Comparison of ENCODE assay signal across 8 cellular contexts in genomic region chr2:54672587-54673456, GRCh38. TPM values are rescaled to one million over a fixed set of nuclear protein-coding genes. Genes with fewer than 3 reads are reported as not detected.
DNase-seq lines count a peak whose midpoint lies in the region; ATAC-seq, FAIRE-seq and TF ChIP-seq lines count a peak whose summit lies in the region.

No MANE protein-coding gene starts in this region.

- WGBS in transverse colon (ENCODE audit: low coverage in 1 of 2), 2 donors = 30 to 39% methylated on average over 6 to 12 of the region's 12 CpGs

- peak overlapping the region; percentile 7; the same call in 1 of the 2 replicates for H3K27ac Mint-ChIP-seq in WTC11

- H3K27me3 Mint-ChIP-seq in WTC11 (ENCODE audit: low read depth) = no peaks in the 10 kb centered on the region

- H3K4me3 ChIP-seq in transverse colon = peak overlapping the region in 1 of 4 donors; percentile 39

- H3K4me1 Mint-ChIP-seq in WTC11 = peaks cover 17% of the 10 kb centered on the region

- intact Hi-C loops in transverse colon (cut with DNase I; ENCODE audit: low total_unique reads) = no loop called here

- peaks cover 0 to 13% (median 3%) of the 10 kb centered on the region in 4 donors for H3K36me3 ChIP-seq in transverse colon

- CTCF ChIA-PET in WTC11 (lab: Charles Lee) = interaction anchor here (1.1 to 2.8 kb wide), 4 partner anchors 9 to 566 kb away, joined by 3 to 9 read pairs (median 4); no protein-coding TSS in a partner anchor

- no peaks in the 10 kb centered on the region for H3K9me3 ChIP-seq in transverse colon

- no peak for DNase-seq in GM18507 (ENCODE audit: extremely low spot score, insufficient read length, low read depth)
- no peak for DNase-seq in WTC11 (ENCODE audit: low spot score)
- DNase-seq in transverse colon = peak; percentile 28
- DNase-seq in GM19238 (ENCODE audit: insufficient read length, low spot score) = no peak
- no peak for DNase-seq in NCI-H146 treated with DMSO at 0.1 percent for 48 hours (lab: John Stamatoyannopoulos, UW; ENCODE audit: unreplicated experiment)
- no peak for DNase-seq in occipital lobe (lab: John Stamatoyannopoulos, UW)

- peaks cover 10 to 44% (median 34%) of the 10 kb centered on the region in 4 donors for H3K4me1 ChIP-seq in transverse colon

- no peak overlapping the region for H3K4me3 Mint-ChIP-seq in WTC11

- peak; percentile 82 for FAIRE-seq in GM18507 (lab: Jason Lieb, UNC)

- H3K27ac ChIP-seq in layer of hippocampus (ENCODE audit: low read depth, low read length) (peak overlapping the region; percentile 53), transverse colon (peak overlapping the region; percentile 83 to 90 (median 84))

- ATAC-seq in HG02852 (IDR thresholded peaks at IDR 0.05; ENCODE audit: unreplicated experiment) (peak; percentile 80), WTC11 (no peak)

- H3K36me3 Mint-ChIP-seq in WTC11 = peaks cover 28% of the 10 kb centered on the region

- TF ChIP-seq EP300 in transverse colon (IDR thresholded peaks at IDR 0.05; ENCODE audit: low read depth) = no peak

- H3K27me3 ChIP-seq in layer of hippocampus (ENCODE audit: control insufficient read depth, insufficient read depth, low read length) (no peaks in the 10 kb centered on the region), transverse colon (no peaks in the 10 kb centered on the region)

- POLR2A ChIA-PET in WTC11 (lab: Charles Lee) = interaction anchor here (0.5 to 1.2 kb wide), 2 partner anchors 331 to 558 kb away, joined by 3 read pairs; partner anchors contain the start of gene ACYP2

- H3K9me3 Mint-ChIP-seq in WTC11 = no peaks in the 10 kb centered on the region

- no peak for TF ChIP-seq POLR2A in transverse colon (IDR thresholded peaks at IDR 0.05)

- no peak for TF ChIP-seq CTCF in WTC11 (IDR thresholded peaks at IDR 0.05)
- TF ChIP-seq CTCF in transverse colon (IDR thresholded peaks at IDR 0.05) = no peak

- in situ Hi-C loops in transverse colon (cut with MboI; ENCODE audit: low pct_ligation_motif_present in 1 of 4, low pct_unique_long_range_greater_than_20kb in 1 of 4, low sequenced_read_pairs in 3 of 4) = no loop called here

TF ChIP-seq in WTC11, 78 proteins besides CTCF, POLR2A, EP300 and RAD21:
- no peak for TF ChIP-seq PRDM15 (CRISPR knock-in tag; IDR thresholded peaks at IDR 0.05)
- no peak for TF ChIP-seq TP53 (CRISPR knock-in tag; IDR thresholded peaks at IDR 0.05)
- TF ChIP-seq SP1 (CRISPR knock-in tag; conservative IDR thresholded peaks at IDR 0.05) = no peak
- no peak for TF ChIP-seq MYBL2 (CRISPR knock-in tag; IDR thresholded peaks at IDR 0.05)
- no peak for TF ChIP-seq CBFB (CRISPR knock-in tag; IDR thresholded peaks at IDR 0.05; ENCODE audit: low read depth)

RNA-seq across cellular contexts. Expression of gene EML6, which starts 50.6 kb away (rescaled TPM):
- total RNA-seq in WTC11 (2021) = 1.9 to 2.5 TPM (median 2.1 TPM) in 3 replicates
- total RNA-seq in transverse colon = 1 to 10 TPM; 1.5 to 8.2 (median 3.4) TPM
- total RNA-seq in occipital lobe = 12.9 TPM
